Comparison of ENCODE assay signal across 15 cellular contexts in genomic region chr6:116027821-116028220, GRCh38. TPM values are rescaled to one million over a fixed set of nuclear protein-coding genes. Genes with fewer than 3 reads are reported as not detected.
DNase-seq lines count a peak whose midpoint lies in the region; ATAC-seq and TF ChIP-seq lines count a peak whose summit lies in the region.
"Had no signal": no experiment of that assay in that cellular context is flagged by ENCODE, and none has a peak within 500 bp of the region (broad histone marks: within the 10 kb centered on the region; RNA-seq: fewer than 3 reads in every experiment).

No MANE protein-coding gene starts in this region.

- no peaks in the 10 kb centered on the region for H4K20me1 ChIP-seq in GM23338 (replicated peaks; ENCODE audit: insufficient read depth)

- intact Hi-C loops in tibial artery (cut with DNase I; ENCODE audit: low total_unique reads): no loop called here

- no peaks in the 10 kb centered on the region for H3K9me2 ChIP-seq in GM23338 (ENCODE audit: insufficient read depth)

- TF ChIP-seq CTCF in tibial artery (IDR thresholded peaks at IDR 0.05) (no peak), GM23338 (conservative IDR thresholded peaks at IDR 0.05; ENCODE audit: low read depth in 2 of 2) (no peak), WTC11 (IDR thresholded peaks at IDR 0.05) (no peak)

- peak; percentile 67 to 79 for ATAC-seq in activated T-cell treated with anti-CD3 and anti-CD28 coated beads, Interleukin-2, amount 50 U/mL, for 72 hours (replicated peaks in 1 of 2)
- ATAC-seq in HG02610 (IDR thresholded peaks at IDR 0.05; ENCODE audit: unreplicated experiment): peak; percentile 63
- ATAC-seq in HG03439 (IDR thresholded peaks at IDR 0.05; ENCODE audit: unreplicated experiment): peak; percentile 52
- no peak for ATAC-seq in GM23338
- ATAC-seq in WTC11: no peak
- ATAC-seq: pancreas had no signal

- H3K27ac ChIP-seq in tibial artery (peak overlapping the region; percentile 58 to 61), GM23338 (ENCODE audit: low read depth) (no peak overlapping the region)
- H3K27ac ChIP-seq: pancreas, spleen, testis had no signal

- peaks cover 0 to 2% of the 10 kb centered on the region in 2 donors for H3K9me3 Mint-ChIP-seq in activated T-cell treated with anti-CD3 and anti-CD28 coated beads, Interleukin-2, amount 50 U/mL, for 72 hours
- H3K9me3 Mint-ChIP-seq in GM23338: no peaks in the 10 kb centered on the region
- no peaks in the 10 kb centered on the region for H3K9me3 Mint-ChIP-seq in WTC11
- H3K9me3 Mint-ChIP-seq: activated naive CD8-positive, alpha-beta T cell treated with anti-CD3 and anti-CD28 coated beads, Interleukin-2, amount 10 ng/mL, durations not matched to agents 7 days and 5 days; H9 had no signal

- no peak overlapping the region for H3K4me2 ChIP-seq in GM23338

- H3K79me2 ChIP-seq in GM23338 (replicated peaks; ENCODE audit: insufficient read depth): no peaks in the 10 kb centered on the region

- no peaks in the 10 kb centered on the region for H3K36me3 Mint-ChIP-seq in activated T-cell treated with anti-CD3 and anti-CD28 coated beads, Interleukin-2, amount 50 U/mL, for 72 hours (ENCODE audit: insufficient read depth in 2 of 2)
- H3K36me3 Mint-ChIP-seq in GM23338 (ENCODE audit: low read depth) (no peaks in the 10 kb centered on the region), WTC11 (no peaks in the 10 kb centered on the region)
- H3K36me3 Mint-ChIP-seq: activated naive CD8-positive, alpha-beta T cell treated with anti-CD3 and anti-CD28 coated beads, Interleukin-2, amount 10 ng/mL, durations not matched to agents 7 days and 5 days had no signal

- no peak overlapping the region for H3K4me3 Mint-ChIP-seq in activated T-cell treated with anti-CD3 and anti-CD28 coated beads, Interleukin-2, amount 50 U/mL, for 72 hours
- H3K4me3 Mint-ChIP-seq in GM23338: no peak overlapping the region
- H3K4me3 Mint-ChIP-seq in WTC11: no peak overlapping the region
- H3K4me3 Mint-ChIP-seq: activated naive CD8-positive, alpha-beta T cell treated with anti-CD3 and anti-CD28 coated beads, Interleukin-2, amount 10 ng/mL, durations not matched to agents 7 days and 5 days; H9 had no signal

- H3K4me3 ChIP-seq in tibial artery (no peak overlapping the region), GM23338 (no peak overlapping the region)
- H3K4me3 ChIP-seq: pancreas, spleen, testis had no signal

- H3K36me3 ChIP-seq in tibial artery (no peaks in the 10 kb centered on the region), GM23338 (ENCODE audit: insufficient read depth) (no peaks in the 10 kb centered on the region)
- H3K36me3 ChIP-seq: pancreas, spleen had no signal

- H3K27me3 Mint-ChIP-seq in activated T-cell treated with anti-CD3 and anti-CD28 coated beads, Interleukin-2, amount 50 U/mL, for 72 hours (ENCODE audit: low read depth): peaks cover 47% of the 10 kb centered on the region
- H3K27me3 Mint-ChIP-seq in GM23338 (ENCODE audit: insufficient read depth, low read depth, poor library complexity): no peaks in the 10 kb centered on the region
- H3K27me3 Mint-ChIP-seq in WTC11 (ENCODE audit: low read depth): no peaks in the 10 kb centered on the region

- H2AFZ ChIP-seq in GM23338: no peak overlapping the region

- no peaks in the 10 kb centered on the region for H3K9me3 ChIP-seq in tibial artery
- H3K9me3 ChIP-seq: pancreas, spleen, testis had no signal

- CTCF ChIA-PET in WTC11 (lab: Charles Lee): interaction anchor here (1.3 kb wide), 1 partner anchor 84 kb away, joined by 3 read pairs; no protein-coding TSS in a partner anchor

- POLR2A ChIA-PET in WTC11 (lab: Charles Lee): no interaction called here

- H3K27me3 ChIP-seq in tibial artery (no peaks in the 10 kb centered on the region), GM23338 (ENCODE audit: insufficient read depth) (no peaks in the 10 kb centered on the region)
- H3K27me3 ChIP-seq: pancreas, spleen, testis had no signal

- DNase-seq in activated T-cell treated with anti-CD3 and anti-CD28 coated beads, Interleukin-2, amount 50 U/mL, for 72 hours: peak in 1 of 2 donors; percentile 5
- DNase-seq in activated T-cell treated with anti-CD3 and anti-CD28 coated beads, Interleukin-2, amount 50 U/mL, for 48 hours: no peak
- DNase-seq in tibial artery: no peak
- DNase-seq in T1000 (lab: John Stamatoyannopoulos, UW): no peak
- DNase-seq in GM23338 (ENCODE audit: low spot score): no peak
- DNase-seq in WTC11 (ENCODE audit: low spot score): no peak
- DNase-seq: activated naive CD8-positive, alpha-beta T cell treated with anti-CD3 and anti-CD28 coated beads, Interleukin-2, amount 10 ng/mL, durations not matched to agents 7 days and 5 days; GF-D8; H9; islet precursor cell; pancreas; spleen; testis had no signal

- H3K4me1 Mint-ChIP-seq in activated T-cell treated with anti-CD3 and anti-CD28 coated beads, Interleukin-2, amount 50 U/mL, for 72 hours (ENCODE audit: low read depth): peaks cover 37% of the 10 kb centered on the region
- peaks cover 7% of the 10 kb centered on the region for H3K4me1 Mint-ChIP-seq in GM23338
- peaks cover 5% of the 10 kb centered on the region for H3K4me1 Mint-ChIP-seq in WTC11

- H3K4me1 ChIP-seq in tibial artery (peaks cover 0 to 80% (median 22%) of the 10 kb centered on the region in 4 donors), GM23338 (ENCODE audit: insufficient read depth) (peaks cover 6% of the 10 kb centered on the region; the same call in 1 of the 2 replicates)
- H3K4me1 ChIP-seq: pancreas, spleen, testis had no signal

- no peak overlapping the region for H3K27ac Mint-ChIP-seq in activated T-cell treated with anti-CD3 and anti-CD28 coated beads, Interleukin-2, amount 50 U/mL, for 72 hours
- H3K27ac Mint-ChIP-seq in GM23338 (no peak overlapping the region), WTC11 (no peak overlapping the region)
- H3K27ac Mint-ChIP-seq: activated naive CD8-positive, alpha-beta T cell treated with anti-CD3 and anti-CD28 coated beads, Interleukin-2, amount 10 ng/mL, durations not matched to agents 7 days and 5 days; H9 had no signal

- no peaks in the 10 kb centered on the region for H3F3A ChIP-seq in GM23338 (replicated peaks; ENCODE audit: low read depth)

TF ChIP-seq in GM23338, 12 proteins besides CTCF, POLR2A, EP300 and RAD21 (continues in another document):
- no peak for TF ChIP-seq NANOG (IDR thresholded peaks at IDR 0.05; ENCODE audit: borderline replicate concordance)
- TF ChIP-seq ZNF331 (CRISPR knock-in tag; IDR thresholded peaks at IDR 0.05; ENCODE audit: low read depth): no peak
- TF ChIP-seq ETS1 (IDR thresholded peaks at IDR 0.05): no peak
- TF ChIP-seq JUNB (IDR thresholded peaks at IDR 0.05; ENCODE audit: unreplicated experiment): no peak
- no peak for TF ChIP-seq POLR2AphosphoS5 (IDR thresholded peaks at IDR 0.05; ENCODE audit: low read depth)
- no peak for TF ChIP-seq STAT1 (IDR thresholded peaks at IDR 0.05; ENCODE audit: unreplicated experiment)

TF ChIP-seq in WTC11, 78 proteins besides CTCF, POLR2A, EP300 and RAD21:
- TF ChIP-seq E2F4 (CRISPR knock-in tag; IDR thresholded peaks at IDR 0.05; ENCODE audit: borderline replicate concordance, low read depth) (no peak), RORB (CRISPR knock-in tag; IDR thresholded peaks at IDR 0.05) (no peak), ESRRA (CRISPR knock-in tag; IDR thresholded peaks at IDR 0.05; ENCODE audit: borderline replicate concordance) (no peak), OVOL2 (CRISPR knock-in tag; IDR thresholded peaks at IDR 0.05; ENCODE audit: borderline replicate concordance) (no peak), CDX4 (CRISPR knock-in tag; IDR thresholded peaks at IDR 0.05; ENCODE audit: borderline replicate concordance) (no peak), E2F1 (CRISPR knock-in tag; IDR thresholded peaks at IDR 0.05) (no peak), NR3C1 (CRISPR knock-in tag; conservative IDR thresholded peaks at IDR 0.05; ENCODE audit: low read depth) (no peak), ELF4 (CRISPR knock-in tag; IDR thresholded peaks at IDR 0.05; ENCODE audit: low read depth) (no peak), ZNF121 (CRISPR knock-in tag; IDR thresholded peaks at IDR 0.05) (no peak)

RNA-seq across cellular contexts. Expression of gene FRK, which starts 32.9 kb away (rescaled TPM):
- under 1 TPM; 0.02 to 0.05 TPM for total RNA-seq in activated T-cell treated with anti-CD3 and anti-CD28 coated beads, Interleukin-2, amount 50 U/mL, for 72 hours
- 0.12 and 0.24 TPM in 2 replicates for total RNA-seq in GM23338 (2014; rRNA removed; shearing (Covaris generic))
- polyA plus RNA-seq in GM23338 (2016; fragmentation: Nextera tagmentation; extraction: Ambion mirVana): 0.05 and 0.06 TPM in 2 replicates
- total RNA-seq in WTC11 (2021): 0.13 to 0.18 TPM (median 0.16 TPM) in 3 replicates

Comparison
In these comparisons a context has a peak if more than half of its experiments do, and no peak if none do; other contexts are left out.
1. ATAC-seq: peak in activated T-cell treated with anti-CD3 and anti-CD28 coated beads, Interleukin-2, amount 50 U/mL, for 72 hours (2 of 2), HG02610 (single experiment) and HG03439 (single experiment); none in GM23338 (single experiment) and WTC11 (single experiment).